ENCODE assay signal across 17 cellular contexts in the genomic region with DNA sequence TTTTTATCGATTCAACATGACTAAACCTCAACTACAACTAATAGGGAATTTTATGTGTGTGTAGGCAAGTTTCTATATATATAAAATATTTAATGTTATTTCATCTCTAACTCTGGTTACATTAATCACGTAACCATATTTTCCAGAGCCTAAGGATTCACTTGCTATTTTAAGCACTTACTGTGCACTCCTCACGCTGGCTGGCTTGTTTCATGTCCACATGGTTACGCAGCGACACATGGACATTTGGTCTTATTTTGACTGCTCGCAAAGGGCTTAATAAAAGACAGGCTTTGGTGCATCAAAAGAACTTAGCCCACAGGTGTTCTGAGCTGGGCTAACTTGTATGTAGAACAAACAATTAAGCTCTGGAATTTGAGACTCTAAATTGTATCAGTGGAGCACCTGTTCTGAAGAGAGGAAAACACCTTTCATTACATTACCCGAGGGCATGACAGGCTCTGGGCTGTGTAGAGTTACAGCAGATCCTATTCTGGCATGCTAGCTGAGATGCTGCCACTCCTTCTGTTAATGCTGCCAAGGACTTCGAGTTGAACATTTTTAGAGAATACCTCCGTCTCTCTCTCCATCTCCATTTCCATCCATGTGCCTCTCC.
DNase-seq lines count a peak whose midpoint lies in the region; TF ChIP-seq lines count a peak whose summit lies in the region.
"Had no signal": no experiment of that assay in that cellular context is flagged by ENCODE, and none has a peak within 500 bp of the region (broad histone marks: within the 10 kb centered on the region; RNA-seq: fewer than 3 reads in every experiment).

No MANE protein-coding gene starts in this region.

- no peak overlapping the region for H3K4me3 Mint-ChIP-seq in MCF 10A (ENCODE audit: unreplicated experiment)
- H3K4me3 Mint-ChIP-seq: B cell, CD14-positive monocyte, IgD-negative memory B cell had no signal

- H3K9me3 ChIP-seq in suprapubic skin: no peaks in the 10 kb centered on the region

- H3K9me3 Mint-ChIP-seq in MCF 10A (ENCODE audit: unreplicated experiment): peaks cover 9% of the 10 kb centered on the region

- CTCF ChIA-PET in MCF 10A (lab: Yijun Ruan, JAX): interaction anchor here (1.1 kb wide), 1 partner anchor 28 kb away, joined by 3 read pairs; no protein-coding TSS in a partner anchor

- H3K4me1 ChIP-seq in suprapubic skin: no peaks in the 10 kb centered on the region
- H3K4me1 ChIP-seq: A549 had no signal

- BruUV-seq in MCF 10A (replicated peaks; lab: Mats Ljungman, UMichigan): no TSS peak

- no peak for TF ChIP-seq EP300 in suprapubic skin (IDR thresholded peaks at IDR 0.05)

- TF ChIP-seq CTCF in MCF 10A (IDR thresholded peaks at IDR 0.05; ENCODE audit: unreplicated experiment): no peak
- TF ChIP-seq CTCF in suprapubic skin (IDR thresholded peaks at IDR 0.05): no peak

- no peaks in the 10 kb centered on the region for H3K36me3 Mint-ChIP-seq in MCF 10A (ENCODE audit: insufficient read depth, unreplicated experiment)
- H3K36me3 Mint-ChIP-seq: CD14-positive monocyte, IgD-negative memory B cell had no signal

- H3K27ac ChIP-seq in suprapubic skin: no peak overlapping the region
- H3K27ac ChIP-seq: A549 had no signal

- intact Hi-C loops in MCF 10A (cut with micrococcal nuclease): no loop called here

- no peak overlapping the region for H3K4me3 ChIP-seq in suprapubic skin
- H3K4me3 ChIP-seq: A549 had no signal

- WGBS in suprapubic skin: 46% methylated on average over 9 of the region's 9 CpGs

- DNase-seq in T47D (ENCODE audit: low read depth in 1 of 2, low spot score in 1 of 2) (peak; percentile 23 to 96), MCF 10A (ENCODE audit: unreplicated experiment) (no peak), NCI-H345 (lab: John Stamatoyannopoulos, UW) (peak; percentile 35), islet precursor cell (peak; percentile 76), dedifferentiated amniotic fluid mesenchymal stem cell (ENCODE audit: extremely low spot score) (no peak), suprapubic skin (ENCODE audit: low spot score in 2 of 2) (no peak)
- DNase-seq in stimulated activated naive CD4-positive, alpha-beta T cell (lab: John Stamatoyannopoulos, UW): no peak
- DNase-seq: EL, MV-4-11, NCI-H1694 treated with DMSO at 0.1 percent for 48 hours, NCI-H2081 treated with DMSO at 0.1 percent for 48 hours, NCI-H446 treated with DMSO at 0.1 percent for 48 hours, NCI-H69 had no signal

- H3K36me3 ChIP-seq in suprapubic skin: no peaks in the 10 kb centered on the region

- POLR2A ChIA-PET in MCF 10A (lab: Yijun Ruan, JAX): no interaction called here

- in situ Hi-C loops in T47D (cut with HindIII; ENCODE audit: low pct_unique_long_range_greater_than_20kb, low sequenced_read_pairs): no loop called here

- no peaks in the 10 kb centered on the region for H3K27me3 Mint-ChIP-seq in MCF 10A (ENCODE audit: insufficient read depth, unreplicated experiment)
- H3K27me3 Mint-ChIP-seq: B cell, IgD-negative memory B cell had no signal

- H3K27me3 ChIP-seq in suprapubic skin: peaks cover 14% of the 10 kb centered on the region

- H3K4me1 Mint-ChIP-seq in MCF 10A (ENCODE audit: insufficient read depth, unreplicated experiment): no peaks in the 10 kb centered on the region
- H3K4me1 Mint-ChIP-seq: B cell, CD14-positive monocyte, IgD-negative memory B cell had no signal

- no peak overlapping the region for H3K27ac Mint-ChIP-seq in MCF 10A (ENCODE audit: low read depth, unreplicated experiment)
- H3K27ac Mint-ChIP-seq: B cell had no signal

- no peak for TF ChIP-seq POLR2A in suprapubic skin (IDR thresholded peaks at IDR 0.05)

Comparison
In these comparisons a context has a peak if more than half of its experiments do, and no peak if none do; other contexts are left out.
1. DNase-seq: peak in T47D (2 of 2), NCI-H345 (single experiment) and islet precursor cell (single experiment); none in MCF 10A (single experiment), dedifferentiated amniotic fluid mesenchymal stem cell (single experiment), stimulated activated naive CD4-positive, alpha-beta T cell (0 of 6) and suprapubic skin (0 of 2).